Comparison of ENCODE assay signal across 32 cellular contexts in the genomic region with DNA sequence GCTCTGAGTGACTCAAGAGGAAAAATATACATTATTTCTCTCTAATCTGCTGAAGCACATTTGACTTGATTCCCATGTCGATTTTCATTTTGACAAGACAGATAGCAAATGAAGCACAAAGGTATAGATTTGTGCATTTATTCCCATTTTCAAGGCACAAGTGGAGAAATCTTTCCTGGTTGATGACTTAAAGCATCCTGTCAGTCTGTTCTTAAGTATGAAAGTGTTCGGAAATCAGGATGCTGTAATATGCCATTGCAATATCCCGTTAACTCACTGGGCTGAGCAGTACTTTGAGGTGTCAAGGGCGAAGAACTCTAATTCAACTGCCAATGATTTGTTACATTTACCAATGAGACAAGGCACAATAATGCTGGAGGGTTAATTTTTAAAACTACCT.
"Had no signal": no experiment of that assay in that cellular context is flagged by ENCODE, and none has a peak within 500 bp of the region (broad histone marks: within the 10 kb centered on the region; RNA-seq: fewer than 3 reads in every experiment).

No MANE protein-coding gene starts in this region.

- H3K9ac ChIP-seq: KMS-11 had no signal

- H3K4me3 ChIP-seq: MG63 had no signal

- H3K4me2 ChIP-seq: KMS-11 had no signal

- DNase-seq: Karpas-422, Kasumi-1, KG1, MG63, MM.1S, MV-4-11, NCI-H1048, NCI-H1092, NCI-H1092 treated with DMSO at 0.1 percent for 48 hours, NCI-H1105, NCI-H1105 treated with DMSO at 0.1 percent for 48 hours, NCI-H1417 treated with DMSO at 0.1 percent for 48 hours, NCI-H1436, NCI-H146, NCI-H1694, NCI-H1694 treated with DMSO at 0.1 percent for 48 hours, NCI-H187, NCI-H187 treated with DMSO at 0.1 percent for 48 hours, NCI-H1930, NCI-H2029, NCI-H2029 treated with DMSO at 0.1 percent for 48 hours, NCI-H2081 treated with DMSO at 0.1 percent for 48 hours, NCI-H2171, NCI-H2171 treated with DMSO at 0.1 percent for 48 hours, NCI-H2227 treated with DMSO at 0.1 percent for 48 hours, NCI-H226, NCI-H345, NCI-H446, NCI-H446 treated with DMSO at 0.1 percent for 48 hours, NCI-H510A, NCI-H510A treated with DMSO at 0.1 percent for 48 hours had no signal

- H3K27me3 ChIP-seq: MG63 had no signal

- H3K27ac ChIP-seq: KMS-11 had no signal

- H3K36me3 ChIP-seq: MG63 had no signal
